Comparison of ENCODE assay signal across 8 cellular contexts in genomic region chr16:1826691-1827573, GRCh38. TPM values are rescaled to one million over a fixed set of nuclear protein-coding genes. Genes with fewer than 3 reads are reported as not detected.
DNase-seq lines count a peak whose midpoint lies in the region; ATAC-seq and TF ChIP-seq lines count a peak whose summit lies in the region.

Gene FAHD1, plus strand, starts transcription at chr16:1827206. Its CDS starts 33 bp downstream, at chr16:1827239.
Gene HAGH, minus strand, starts transcription at chr16:1826825. Its CDS starts 38 bp downstream, at chr16:1826787.

- peaks cover 21% of the 10 kb centered on the region; the same call in 1 of the 2 replicates for H3K79me2 ChIP-seq in KMS-11 (ENCODE audit: insufficient read depth, low read depth)

- H3K27ac ChIP-seq in KMS-11 (peak within 1 kb of the TSS; percentile 30; the same call in 1 of the 2 replicates), Panc1 (ENCODE audit: low read length) (peak within 1 kb of the TSS; percentile 96), esophagus (ENCODE audit: low read depth in 2 of 2, low read length in 1 of 2) (peak within 1 kb of the TSS; percentile 91 to 94), muscle layer of duodenum (ENCODE audit: low read length) (peak within 1 kb of the TSS; percentile 61)

- in situ Hi-C loops in Panc1 (cut with HindIII; ENCODE audit: low pct_unique_long_range_greater_than_20kb, low sequenced_read_pairs) = no loop called here

- DNase-seq in DMS79 (lab: John Stamatoyannopoulos, UW) = peak; percentile 70
- DNase-seq in Panc1 (ENCODE audit: low read depth, low spot score) = peak; percentile 85
- peak; percentile 85 for DNase-seq in activated T-cell treated with anti-CD3 and anti-CD28 coated beads, Interleukin-2, amount 50 U/mL, for 4 hours
- peak; percentile 71 for DNase-seq in stimulated activated CD8-positive, alpha-beta memory T cell treated with anti-CD3 and anti-CD28 coated beads, Interleukin-7, amount 100 ng/mL, for 24 hours (ENCODE audit: low read depth)

- POLR2A ChIA-PET in Panc1 (lab: Charles Lee) = interaction anchor here (0.6 kb wide), 2 partner anchors 29 to 144 kb away, joined by 3 to 5 read pairs; no protein-coding TSS in a partner anchor

- no peaks in the 10 kb centered on the region for H3K9me3 Mint-ChIP-seq in activated T-cell treated with anti-CD3 and anti-CD28 coated beads, Interleukin-2, amount 50 U/mL, for 4 hours

- WGBS in esophagus, 2 donors = 0% methylated on average over 95 to 104 of the region's 104 CpGs

- no peaks in the 10 kb centered on the region for H4K20me1 ChIP-seq in KMS-11 (ENCODE audit: insufficient read depth)

- TF ChIP-seq CTCF in KMS-11 (conservative IDR thresholded peaks at IDR 0.05; ENCODE audit: low read depth, low read length) (no peak), Panc1 (IDR thresholded peaks at IDR 0.05) (no peak)

- H3K4me1 ChIP-seq in KMS-11 (ENCODE audit: low read depth, poor library complexity, severe bottlenecking) (peaks cover 24% of the 10 kb centered on the region), Panc1 (ENCODE audit: control insufficient read depth, insufficient read depth, low read length) (peaks cover 17% of the 10 kb centered on the region), esophagus (ENCODE audit: control insufficient read depth in 2 of 2, insufficient read depth in 2 of 2, low read length in 1 of 2) (peaks cover 0 to 14% of the 10 kb centered on the region in 2 donors), muscle layer of duodenum (ENCODE audit: control insufficient read depth in 1 of 2, insufficient read depth in 2 of 2, low read length in 2 of 2) (peaks cover 18 to 52% of the 10 kb centered on the region in 2 donors)

- H3K4me2 ChIP-seq in KMS-11 = peak within 1 kb of the TSS; percentile 86

- no TSS peak for BruUV-seq in Panc1 (replicated peaks; lab: Mats Ljungman, UMichigan)

- H3K27me3 Mint-ChIP-seq in activated T-cell treated with anti-CD3 and anti-CD28 coated beads, Interleukin-2, amount 50 U/mL, for 4 hours (ENCODE audit: low read depth) = no peaks in the 10 kb centered on the region

- peaks cover 36% of the 10 kb centered on the region for H3K4me1 Mint-ChIP-seq in activated T-cell treated with anti-CD3 and anti-CD28 coated beads, Interleukin-2, amount 50 U/mL, for 4 hours (ENCODE audit: low read depth)

- peak within 1 kb of the TSS; percentile 70 for H2AFZ ChIP-seq in KMS-11 (ENCODE audit: low read depth)

- peak within 1 kb of the TSS; percentile 94 for H3K4me3 Mint-ChIP-seq in activated T-cell treated with anti-CD3 and anti-CD28 coated beads, Interleukin-2, amount 50 U/mL, for 4 hours

- no peaks in the 10 kb centered on the region for H3K36me3 ChIP-seq in KMS-11 (ENCODE audit: insufficient read depth)
- H3K36me3 ChIP-seq in Panc1 (ENCODE audit: control insufficient read depth, insufficient read depth, low read length) = peaks cover 8% of the 10 kb centered on the region; the same call in 1 of the 2 replicates
- H3K36me3 ChIP-seq in esophagus (ENCODE audit: control insufficient read depth in 2 of 2, insufficient read depth in 2 of 2, low read length in 1 of 2) = peaks cover 0 to 16% of the 10 kb centered on the region in 2 donors
- peaks cover 4 to 22% of the 10 kb centered on the region in 2 donors for H3K36me3 ChIP-seq in muscle layer of duodenum (ENCODE audit: control insufficient read depth in 1 of 2, insufficient read depth in 2 of 2, low read length in 2 of 2)

- peaks cover 4% of the 10 kb centered on the region for H3K36me3 Mint-ChIP-seq in activated T-cell treated with anti-CD3 and anti-CD28 coated beads, Interleukin-2, amount 50 U/mL, for 4 hours (ENCODE audit: insufficient read depth)

- H3K4me3 ChIP-seq in KMS-11 (IDR thresholded peaks at IDR 0.05; ENCODE audit: insufficient read depth, low read depth, low read length) = no peak within 1 kb of the TSS
- H3K4me3 ChIP-seq in Panc1 (ENCODE audit: low read depth in 2 of 2, low read length in 2 of 2) = peak within 1 kb of the TSS; percentile 99 to 100
- H3K4me3 ChIP-seq in esophagus (ENCODE audit: low read depth in 1 of 2, low read length in 2 of 2) = peak within 1 kb of the TSS; percentile 85 to 97
- H3K4me3 ChIP-seq in muscle layer of duodenum (ENCODE audit: low read depth in 1 of 2, low read length in 2 of 2) = peak within 1 kb of the TSS; percentile 90 to 99

- CTCF ChIA-PET in Panc1 (lab: Charles Lee) = interaction anchor here (0.6 kb wide), 2 partner anchors 11 to 241 kb away, joined by 3 to 8 read pairs; no protein-coding TSS in a partner anchor

- peak within 1 kb of the TSS; percentile 43; the same call in 1 of the 2 replicates for H3K9ac ChIP-seq in KMS-11

- ATAC-seq in GM21786 (IDR thresholded peaks at IDR 0.05; ENCODE audit: unreplicated experiment) = peak; percentile 72
- ATAC-seq in Panc1 = peak; percentile 93
- peak; percentile 86 to 88 for ATAC-seq in activated T-cell treated with anti-CD3 and anti-CD28 coated beads, Interleukin-2, amount 50 U/mL, for 4 hours

- intact Hi-C loops in Panc1 (cut with micrococcal nuclease; ENCODE audit: unreplicated experiment) = no loop called here

- H3K27me3 ChIP-seq in KMS-11 (ENCODE audit: insufficient read depth, low read depth) (no peaks in the 10 kb centered on the region), Panc1 (ENCODE audit: control insufficient read depth, insufficient read depth, low read length) (no peaks in the 10 kb centered on the region), esophagus (ENCODE audit: control insufficient read depth in 1 of 2, insufficient read depth in 2 of 2, low read length in 2 of 2) (no peaks in the 10 kb centered on the region), muscle layer of duodenum (ENCODE audit: low read depth, low read length) (no peaks in the 10 kb centered on the region)

- no peaks in the 10 kb centered on the region for H3K9me3 ChIP-seq in Panc1 (ENCODE audit: control insufficient read depth, insufficient read depth, low read depth, low read length)
- H3K9me3 ChIP-seq in esophagus (ENCODE audit: control insufficient read depth in 2 of 2, insufficient read depth in 1 of 2, low read depth in 1 of 2, low read length in 1 of 2) = no peaks in the 10 kb centered on the region
- no peaks in the 10 kb centered on the region for H3K9me3 ChIP-seq in muscle layer of duodenum (ENCODE audit: control insufficient read depth in 1 of 2, low read length in 2 of 2)

RNA-seq across cellular contexts. Expression of gene FAHD1, which starts in this region (rescaled TPM):
- total RNA-seq in Panc1 (2021; ENCODE audit: unreplicated experiment) = 34.6 TPM
- 57.0 TPM for polyA plus RNA-seq in Panc1 (2012; ENCODE audit: insufficient read length)
- total RNA-seq in activated T-cell treated with anti-CD3 and anti-CD28 coated beads, Interleukin-2, amount 50 U/mL, for 4 hours = 10 to 100 TPM; 22.8 to 27.9 (median 24.0) TPM
- 10 to 100 TPM; 26.6 to 40.5 TPM for polyA plus RNA-seq in esophagus

RNA-seq across cellular contexts. Expression of gene HAGH, which starts in this region (rescaled TPM):
- total RNA-seq in Panc1 (2021; ENCODE audit: unreplicated experiment) = 58.9 TPM
- 121 TPM for polyA plus RNA-seq in Panc1 (2012; ENCODE audit: insufficient read length)
- 10 to 100 TPM; 34.4 to 45.9 (median 35.3) TPM for total RNA-seq in activated T-cell treated with anti-CD3 and anti-CD28 coated beads, Interleukin-2, amount 50 U/mL, for 4 hours
- polyA plus RNA-seq in esophagus = 10 to 100 TPM; 41.1 to 57.9 TPM

Comparison
In these comparisons a context has a peak if more than half of its experiments do, and no peak if none do; other contexts are left out.
1. H3K27ac ChIP-seq: peak in every context shown above with its lines; median percentile 96 in Panc1; 92 in esophagus; 61 in muscle layer of duodenum; 30 in KMS-11.